ENCODE assay signal across 21 cellular contexts in the genomic region with DNA sequence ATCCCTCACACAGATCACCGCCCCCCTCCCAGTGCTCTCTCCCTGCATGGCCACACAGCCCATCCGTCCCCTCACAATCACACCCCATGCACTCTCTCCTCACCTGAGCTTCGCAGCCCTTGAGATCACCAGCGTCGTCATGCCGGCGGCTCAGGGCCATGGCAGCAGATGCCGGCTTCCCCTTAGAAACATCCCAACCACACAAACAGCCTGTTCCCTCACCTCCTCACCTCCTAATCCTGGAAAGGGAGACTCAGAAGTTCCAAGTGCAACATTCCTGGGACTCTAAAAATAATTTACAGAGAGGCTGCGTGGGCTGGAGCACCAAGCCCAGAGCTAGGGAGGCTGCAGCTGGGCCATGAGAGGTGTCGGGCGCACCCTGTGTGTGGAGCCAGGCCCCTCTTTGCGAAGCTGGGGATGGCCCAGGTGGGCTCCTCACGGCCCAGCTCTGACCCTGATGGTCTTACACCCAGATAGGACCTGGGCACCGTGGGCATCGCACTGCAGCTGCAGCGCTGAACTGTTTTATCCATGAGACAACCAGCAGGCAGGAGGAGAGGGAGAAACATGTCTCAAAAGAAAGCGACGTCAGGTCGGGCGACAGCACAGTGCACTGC.
A peak's percentile ranks its signal among the peaks of the same experiment; 100 is the strongest.
DNase-seq lines count a peak whose midpoint lies in the region; ATAC-seq and TF ChIP-seq lines count a peak whose summit lies in the region.
"Had no signal": no experiment of that assay in that cellular context is flagged by ENCODE, and none has a peak within 500 bp of the region (broad histone marks: within the 10 kb centered on the region; RNA-seq: fewer than 3 reads in every experiment).

No MANE protein-coding gene starts in this region.

- H4K20me1 ChIP-seq in osteoblast (ENCODE audit: insufficient read depth, low read length) = no peaks in the 10 kb centered on the region

- no peak overlapping the region for H3K4me3 Mint-ChIP-seq in type B pancreatic cell
- H3K4me3 Mint-ChIP-seq: activated CD8-positive, alpha-beta T cell treated with anti-CD3 and anti-CD28 coated beads for 36 hours; activated naive CD4-positive, alpha-beta T cell treated with anti-CD3 and anti-CD28 coated beads, Interleukin-2, amount 10 ng/mL, durations not matched to agents 7 days and 5 days; activated T-cell treated with anti-CD3 and anti-CD28 coated beads, Interleukin-2, amount 50 U/mL, for 24 hours; natural killer cell had no signal

- H3K4me1 ChIP-seq in osteoblast (ENCODE audit: insufficient read depth, low read length) = no peaks in the 10 kb centered on the region
- H3K4me1 ChIP-seq: ascending aorta, upper lobe of right lung had no signal

- H3K4me2 ChIP-seq in osteoblast (ENCODE audit: insufficient read depth, low read length) = no peak overlapping the region
- H3K4me2 ChIP-seq: KMS-11 had no signal

- peak; percentile 62 for ATAC-seq in Right ventricle myocardium inferior
- peak; percentile 79 for ATAC-seq in left ventricle myocardium superior
- ATAC-seq: activated CD8-positive, alpha-beta T cell treated with anti-CD3 and anti-CD28 coated beads for 36 hours; natural killer cell; upper lobe of right lung had no signal

- in situ Hi-C loops in GM13977 (cut with MboI; ENCODE audit: low pct_unique_long_range_greater_than_20kb, low sequenced_read_pairs, unreplicated experiment) = no loop called here

- no peaks in the 10 kb centered on the region for H3K27me3 ChIP-seq in osteoblast (ENCODE audit: insufficient read depth, low read length)
- H3K27me3 ChIP-seq: ascending aorta, upper lobe of right lung had no signal

- H3K4me1 Mint-ChIP-seq in type B pancreatic cell (ENCODE audit: unreplicated experiment) = peaks cover 11% of the 10 kb centered on the region

- H3K27me3 Mint-ChIP-seq in type B pancreatic cell = peaks cover 8% of the 10 kb centered on the region

- no peaks in the 10 kb centered on the region for H3K9me3 Mint-ChIP-seq in type B pancreatic cell
- H3K9me3 Mint-ChIP-seq: activated CD8-positive, alpha-beta T cell treated with anti-CD3 and anti-CD28 coated beads for 36 hours; activated T-cell treated with anti-CD3 and anti-CD28 coated beads, Interleukin-2, amount 50 U/mL, for 24 hours; natural killer cell had no signal

- no peak overlapping the region for H3K27ac ChIP-seq in osteoblast (ENCODE audit: low read depth, low read length)
- H3K27ac ChIP-seq: ascending aorta, esophagus squamous epithelium, KMS-11, upper lobe of right lung had no signal

- no peak for TF ChIP-seq CTCF in osteoblast (IDR thresholded peaks at IDR 0.05; ENCODE audit: extremely low read depth, low read depth, low read length)
- no peak for TF ChIP-seq CTCF in type B pancreatic cell (conservative IDR thresholded peaks at IDR 0.05)
- no peak for TF ChIP-seq CTCF in foreskin fibroblast (IDR thresholded peaks at IDR 0.05; ENCODE audit: low read depth, low read length)
- TF ChIP-seq CTCF in GM13977 (IDR thresholded peaks at IDR 0.05; ENCODE audit: extremely low read depth, insufficient read depth, missing control alignments) = no peak

- no peaks in the 10 kb centered on the region for H3K9me3 ChIP-seq in osteoblast (ENCODE audit: low read depth, low read length)
- H3K9me3 ChIP-seq: ascending aorta, esophagus squamous epithelium, upper lobe of right lung had no signal

- H3K4me3 ChIP-seq in osteoblast (ENCODE audit: insufficient read depth, low read length) = no peak overlapping the region
- no peak overlapping the region for H3K4me3 ChIP-seq in foreskin fibroblast (ENCODE audit: low read depth in 1 of 2, low read length in 2 of 2)
- H3K4me3 ChIP-seq: esophagus squamous epithelium, upper lobe of right lung had no signal

- no peaks in the 10 kb centered on the region for H3K79me2 ChIP-seq in osteoblast (ENCODE audit: insufficient read depth, low read length)

- no peak overlapping the region for H2AFZ ChIP-seq in osteoblast (ENCODE audit: low read length)

- no peaks in the 10 kb centered on the region for H3K36me3 ChIP-seq in osteoblast (ENCODE audit: insufficient read depth, low read length)
- H3K36me3 ChIP-seq: ascending aorta, esophagus squamous epithelium, upper lobe of right lung had no signal

- H3K36me3 Mint-ChIP-seq in type B pancreatic cell = no peaks in the 10 kb centered on the region
- H3K36me3 Mint-ChIP-seq: natural killer cell had no signal

- H3K27ac Mint-ChIP-seq in type B pancreatic cell = peak overlapping the region; percentile 11
- H3K27ac Mint-ChIP-seq: activated CD8-positive, alpha-beta T cell treated with anti-CD3 and anti-CD28 coated beads for 36 hours; activated naive CD4-positive, alpha-beta T cell treated with anti-CD3 and anti-CD28 coated beads, Interleukin-2, amount 10 ng/mL, durations not matched to agents 7 days and 5 days; activated T-cell treated with anti-CD3 and anti-CD28 coated beads, Interleukin-2, amount 50 U/mL, for 24 hours; natural killer cell; progenitor cell of endocrine pancreas had no signal

- intact Hi-C loops in Right ventricle myocardium inferior (cut with DNase I) = loop anchor here (5.0 kb wide), 2 partner anchors 127 to 153 kb away; a partner anchor contains a TSS
- intact Hi-C loops in cardiac septum (cut with DNase I) = loop anchor here (10.0 kb wide), 1 partner anchor 121 kb away; no protein-coding TSS in a partner anchor
- intact Hi-C loops in left ventricle myocardium superior (cut with micrococcal nuclease) = no loop called here

- DNase-seq in Right ventricle myocardium inferior (ENCODE audit: missing footprints) = no peak
- DNase-seq in cardiac septum (ENCODE audit: low spot score) = no peak
- DNase-seq in left ventricle myocardium superior = peak; percentile 30
- DNase-seq in osteoblast (ENCODE audit: insufficient read length, low spot score, missing footprints) = peak; percentile 39
- DNase-seq in type B pancreatic cell (ENCODE audit: extremely low spot score, unreplicated experiment) = no peak
- DNase-seq in foreskin fibroblast = no peak
- DNase-seq in GM13977 (ENCODE audit: low spot score) = no peak
- DNase-seq in SW480 (ENCODE audit: low spot score) = no peak
- DNase-seq: activated CD8-positive, alpha-beta T cell treated with anti-CD3 and anti-CD28 coated beads for 36 hours; activated naive CD4-positive, alpha-beta T cell treated with anti-CD3 and anti-CD28 coated beads, Interleukin-2, amount 10 ng/mL, durations not matched to agents 7 days and 5 days; activated T-cell treated with anti-CD3 and anti-CD28 coated beads, Interleukin-2, amount 50 U/mL, for 24 hours; effector memory CD4-positive, alpha-beta T cell; esophagus squamous epithelium; natural killer cell; NCI-H526; RPMI8226; stimulated activated CD4-positive, alpha-beta T cell treated with anti-CD3 and anti-CD28 coated beads, Interleukin-4, amount 100 ng/mL, for 4 hours had no signal

Comparison
In these comparisons a context has a peak if more than half of its experiments do, and no peak if none do; other contexts are left out.
1. DNase-seq: peak in left ventricle myocardium superior (single experiment) and osteoblast (single experiment); none in Right ventricle myocardium inferior (single experiment), cardiac septum (single experiment), type B pancreatic cell (single experiment), foreskin fibroblast (0 of 2), GM13977 (single experiment) and SW480 (single experiment).